ENCODE assay signal across 11 cellular contexts in genomic region chr22:23119492-23120414, GRCh38. TPM values are rescaled to one million over a fixed set of nuclear protein-coding genes. Genes with fewer than 3 reads are reported as not detected.
DNase-seq lines count a peak whose midpoint lies in the region; ATAC-seq and TF ChIP-seq lines count a peak whose summit lies in the region.
"Had no signal": no experiment of that assay in that cellular context is flagged by ENCODE, and none has a peak within 500 bp of the region (broad histone marks: within the 10 kb centered on the region; RNA-seq: fewer than 3 reads in every experiment).

No MANE protein-coding gene starts in this region.

- no peak overlapping the region for H3K4me3 ChIP-seq in DND-41 (ENCODE audit: low read depth in 1 of 2, low read length in 2 of 2)
- H3K4me3 ChIP-seq: psoas muscle had no signal

- no peaks in the 10 kb centered on the region for H4K20me1 ChIP-seq in DND-41 (ENCODE audit: insufficient read depth, low read length)

- H3K4me1 Mint-ChIP-seq in activated naive CD8-positive, alpha-beta T cell treated with anti-CD3 and anti-CD28 coated beads for 36 hours: peaks cover 11% of the 10 kb centered on the region

- peak; percentile 83 for ATAC-seq in DND-41 (ENCODE audit: insufficient read depth, low read depth)
- ATAC-seq in activated CD4-positive, CD25-positive, alpha-beta regulatory T cell treated with anti-CD3 and anti-CD28 coated beads, Interleukin-2, amount 50 U/mL, for 24 hours: peak; percentile 90 to 93
- no peak for ATAC-seq in GM19328 (IDR thresholded peaks at IDR 0.05; ENCODE audit: unreplicated experiment)
- ATAC-seq in GM21825 (IDR thresholded peaks at IDR 0.05; ENCODE audit: unreplicated experiment): no peak
- ATAC-seq: psoas muscle had no signal

- H3K27me3 Mint-ChIP-seq in activated naive CD8-positive, alpha-beta T cell treated with anti-CD3 and anti-CD28 coated beads for 36 hours: no peaks in the 10 kb centered on the region

- no peaks in the 10 kb centered on the region for H3K36me3 ChIP-seq in DND-41 (ENCODE audit: insufficient read depth, low read length)

- H3K79me2 ChIP-seq in DND-41 (ENCODE audit: insufficient read depth, low read length): no peaks in the 10 kb centered on the region

- DNase-seq in DND-41: peak; percentile 63
- DNase-seq in activated naive CD8-positive, alpha-beta T cell treated with anti-CD3 and anti-CD28 coated beads for 36 hours: peak; percentile 58
- DNase-seq in stimulated activated CD4-positive, alpha-beta T cell treated with anti-CD3 and anti-CD28 coated beads, Interleukin-12 subunit alpha, Interleukin-12 subunit beta, amount 100 ng/mL, for 48 hours (ENCODE audit: low read depth in 2 of 3, low spot score in 1 of 3): peak; percentile 35 to 54 (median 51)
- DNase-seq in DMS53 treated with DMSO at 0.1 percent for 48 hours (lab: John Stamatoyannopoulos, UW; ENCODE audit: unreplicated experiment): no peak
- no peak for DNase-seq in cortex of kidney (lab: John Stamatoyannopoulos, UW)
- DNase-seq: hypothalamus, NCI-H69 had no signal

- H3K27me3 ChIP-seq in DND-41 (ENCODE audit: insufficient read depth, low read length, poor library complexity): no peaks in the 10 kb centered on the region

- peak overlapping the region; percentile 88 for H3K27ac Mint-ChIP-seq in activated naive CD8-positive, alpha-beta T cell treated with anti-CD3 and anti-CD28 coated beads for 36 hours

- peaks cover 4% of the 10 kb centered on the region for H3K9me3 Mint-ChIP-seq in activated naive CD8-positive, alpha-beta T cell treated with anti-CD3 and anti-CD28 coated beads for 36 hours

- H3K4me1 ChIP-seq in DND-41 (ENCODE audit: insufficient read depth, low read length): peaks cover 13% of the 10 kb centered on the region
- H3K4me1 ChIP-seq: psoas muscle had no signal

- peak overlapping the region; percentile 47 for H3K4me3 Mint-ChIP-seq in activated naive CD8-positive, alpha-beta T cell treated with anti-CD3 and anti-CD28 coated beads for 36 hours

- H3K27ac ChIP-seq in DND-41 (ENCODE audit: low read length): peak overlapping the region; percentile 62
- H3K27ac ChIP-seq: psoas muscle had no signal

- peak overlapping the region; percentile 66 for H2AFZ ChIP-seq in DND-41 (ENCODE audit: low read depth, low read length)

- H3K9ac ChIP-seq in DND-41 (ENCODE audit: low read depth, low read length): 0 out of 2 replicates have a peak overlapping the region, but pooled peaks have one; percentile 11

- peak; percentile 8 for TF ChIP-seq CTCF in DND-41 (IDR thresholded peaks at IDR 0.05; ENCODE audit: borderline replicate concordance, extremely low read depth, low read length, poor library complexity, severe bottlenecking)

- no peak overlapping the region; the same call in 1 of the 2 replicates for H3K4me2 ChIP-seq in DND-41 (ENCODE audit: insufficient read depth, low read length)

- H3K36me3 Mint-ChIP-seq in activated naive CD8-positive, alpha-beta T cell treated with anti-CD3 and anti-CD28 coated beads for 36 hours: peaks cover 8% of the 10 kb centered on the region

- no peaks in the 10 kb centered on the region for H3K9me3 ChIP-seq in DND-41 (ENCODE audit: insufficient read depth, low read length, severe bottlenecking)
- H3K9me3 ChIP-seq: psoas muscle had no signal

RNA-seq across cellular contexts. Expression of gene RSPH14, which starts 22.0 kb away (rescaled TPM):
- under 1 TPM in 1 of 2 experiments, not detected in 1; 0.48 TPM for total RNA-seq in activated naive CD8-positive, alpha-beta T cell treated with anti-CD3 and anti-CD28 coated beads for 36 hours
- total RNA-seq: psoas muscle had no signal

RNA-seq across cellular contexts. Expression of gene RAB36, which starts 25.5 kb away (rescaled TPM):
- total RNA-seq in activated naive CD8-positive, alpha-beta T cell treated with anti-CD3 and anti-CD28 coated beads for 36 hours: 1 to 10 TPM in 1 of 2 experiments, under 1 TPM in 1; 0.90 to 1.0 TPM

RNA-seq across cellular contexts. Expression of gene GNAZ, which starts 49.4 kb away (rescaled TPM):
- total RNA-seq in activated naive CD8-positive, alpha-beta T cell treated with anti-CD3 and anti-CD28 coated beads for 36 hours: under 1 TPM; 0.43 to 0.54 TPM

Comparison
In these comparisons a context has a peak if more than half of its experiments do, and no peak if none do; other contexts are left out.
1. ATAC-seq: peak in DND-41 (single experiment) and activated CD4-positive, CD25-positive, alpha-beta regulatory T cell treated with anti-CD3 and anti-CD28 coated beads, Interleukin-2, amount 50 U/mL, for 24 hours (2 of 2); none in GM19328 (single experiment) and GM21825 (single experiment).
2. DNase-seq: peak in DND-41 (single experiment), activated naive CD8-positive, alpha-beta T cell treated with anti-CD3 and anti-CD28 coated beads for 36 hours (single experiment) and stimulated activated CD4-positive, alpha-beta T cell treated with anti-CD3 and anti-CD28 coated beads, Interleukin-12 subunit alpha, Interleukin-12 subunit beta, amount 100 ng/mL, for 48 hours (3 of 3); none in DMS53 treated with DMSO at 0.1 percent for 48 hours (single experiment) and cortex of kidney (single experiment).